25 cellular contexts compared by ENCODE assay signal in genomic region chr10:28871677-28872076, GRCh38.
"Had no signal": no experiment of that assay in that cellular context is flagged by ENCODE, and none has a peak within 500 bp of the region (broad histone marks: within the 10 kb centered on the region; RNA-seq: fewer than 3 reads in every experiment).

No MANE protein-coding gene starts in this region.

- H3K4me3 ChIP-seq: neural progenitor cell, ovary, psoas muscle, right lobe of liver, sigmoid colon, stomach, thoracic aorta, thyroid gland, tibial nerve, upper lobe of left lung, uterus had no signal

- DNase-seq: natural killer cell; occipital lobe; ovary; posterior cingulate gyrus; psoas muscle; right cardiac atrium; right lobe of liver; sigmoid colon; small intestine; stimulated activated CD4-positive, alpha-beta T cell treated with anti-CD3 and anti-CD28 coated beads, Interleukin-15, amount 100 ng/mL, for 24 hours; stimulated activated CD4-positive, alpha-beta T cell treated with anti-CD3 and anti-CD28 coated beads, Interleukin-2, amount 100 ng/mL, for 24 hours; stimulated activated CD4-positive, alpha-beta T cell treated with anti-CD3 and anti-CD28 coated beads, Interleukin-2, amount 100 ng/mL, for 48 hours; stimulated activated CD4-positive, alpha-beta T cell treated with anti-CD3 and anti-CD28 coated beads, Interleukin-4, amount 100 ng/mL, for 24 hours; stimulated activated naive B cell treated with anti-CD40 and anti-IgM and Interleukin-4, amounts not matched to agents 10 μg/mL and 1 μg/mL and 100 μg/mL, for 72 hours; stimulated activated naive CD4-positive, alpha-beta T cell treated with Interleukin-2 at 50 U/mL for 16 hours; stomach; thyroid gland; trophoblast cell; upper lobe of left lung; uterus had no signal

- FAIRE-seq: small intestine had no signal

- H3K27me3 ChIP-seq: neural progenitor cell, ovary, right lobe of liver, sigmoid colon, stomach, thyroid gland, tibial nerve, upper lobe of left lung, uterus had no signal

- H3K4me1 ChIP-seq: parathyroid adenoma, psoas muscle, sigmoid colon, stomach, thyroid gland, tibial nerve, upper lobe of left lung, uterus had no signal

- ATAC-seq: natural killer cell; psoas muscle; right cardiac atrium; stimulated activated effector memory CD8-positive, alpha-beta T cell treated with anti-CD3 and anti-CD28 coated beads, Interleukin-12 subunit alpha, Interleukin-12 subunit beta, amount 100 ng/mL, for 72 hours; stimulated activated naive B cell treated with anti-CD40 and anti-IgM and Interleukin-4, amounts not matched to agents 10 μg/mL and 1 μg/mL and 100 μg/mL, for 72 hours had no signal

- H3K79me2 ChIP-seq: parathyroid adenoma had no signal

- H3K36me3 ChIP-seq: neural progenitor cell, ovary, right lobe of liver, sigmoid colon, stomach, thoracic aorta, thyroid gland, tibial nerve, upper lobe of left lung, uterus had no signal

- H3K9ac ChIP-seq: neural progenitor cell, parathyroid adenoma had no signal

- H3K27ac ChIP-seq: neural progenitor cell, ovary, parathyroid adenoma, psoas muscle, right lobe of liver, sigmoid colon, stomach, thoracic aorta, thyroid gland, tibial nerve, upper lobe of left lung, uterus had no signal

- H2AFZ ChIP-seq: neural progenitor cell, parathyroid adenoma had no signal

- H3K4me2 ChIP-seq: neural progenitor cell had no signal

- H3K9me3 ChIP-seq: ovary, psoas muscle, right lobe of liver, sigmoid colon, stomach, thoracic aorta, thyroid gland, tibial nerve, upper lobe of left lung, uterus had no signal
